In genomic region chr1:150149490-150150453, GRCh38 we compare ENCODE assay signal across 7 cellular contexts. TPM values are rescaled to one million over a fixed set of nuclear protein-coding genes. Genes with fewer than 3 reads are reported as not detected.
DNase-seq lines count a peak whose midpoint lies in the region; ATAC-seq and TF ChIP-seq lines count a peak whose summit lies in the region.

Gene PLEKHO1, plus strand, starts transcription at chr1:150149916. Its CDS starts 342 bp downstream, at chr1:150150258.

- H3K4me1 ChIP-seq in NT2/D1 (ENCODE audit: insufficient read depth, insufficient read length): peaks cover 7% of the 10 kb centered on the region
- H3K4me1 ChIP-seq in muscle layer of colon (ENCODE audit: insufficient read depth, low read length): peaks cover 34% of the 10 kb centered on the region

- H3K9me3 ChIP-seq in NT2/D1 (ENCODE audit: insufficient read depth, low read length) (no peaks in the 10 kb centered on the region), muscle layer of colon (ENCODE audit: low read length) (no peaks in the 10 kb centered on the region)

- peak within 1 kb of the TSS; percentile 99 for H3K27ac ChIP-seq in muscle layer of colon (ENCODE audit: low read depth, low read length)

- H3K36me3 ChIP-seq in NT2/D1 (ENCODE audit: insufficient read depth, insufficient read length, low read length): peaks cover 36% of the 10 kb centered on the region
- H3K36me3 ChIP-seq in muscle layer of colon (ENCODE audit: insufficient read depth, low read length): peaks cover 23% of the 10 kb centered on the region

- TF ChIP-seq CTCF in epithelial cell of proximal tubule (conservative IDR thresholded peaks at IDR 0.05; ENCODE audit: low read depth, low read length): no peak

- TF ChIP-seq POLR2A in GM18505 (IDR thresholded peaks at IDR 0.05; ENCODE audit: borderline replicate concordance, extremely low read depth, insufficient read depth, insufficient read length): peak; percentile 63

- DNase-seq in NT2/D1 (ENCODE audit: low read depth, low spot score) (no peak), epithelial cell of proximal tubule (ENCODE audit: low read depth) (no peak)
- DNase-seq in activated T-cell treated with anti-CD3 and anti-CD28 coated beads, Interleukin-2, amount 50 U/mL, for 1 hour: peak; percentile 88
- DNase-seq in stimulated activated CD8-positive, alpha-beta memory T cell treated with anti-CD3 and anti-CD28 coated beads, Interleukin-7, amount 100 ng/mL, for 24 hours (ENCODE audit: low read depth): peak; percentile 59

- peak within 1 kb of the TSS; percentile 48 for H3K4me3 ChIP-seq in NT2/D1 (ENCODE audit: insufficient read length, low read depth)
- H3K4me3 ChIP-seq in epithelial cell of proximal tubule (ENCODE audit: low read depth, low read length): peak within 1 kb of the TSS; percentile 71
- H3K4me3 ChIP-seq in muscle layer of colon (ENCODE audit: low read depth in 1 of 2, low read length in 2 of 2): peak within 1 kb of the TSS; percentile 94 to 96

- H3K27me3 ChIP-seq in NT2/D1 (ENCODE audit: insufficient read depth, insufficient read length): peaks cover 24% of the 10 kb centered on the region
- H3K27me3 ChIP-seq in muscle layer of colon (ENCODE audit: control insufficient read depth in 1 of 2, insufficient read depth in 2 of 2, low read length in 2 of 2): no peaks in the 10 kb centered on the region

- peak within 1 kb of the TSS; percentile 75 for H3K9ac ChIP-seq in NT2/D1 (ENCODE audit: insufficient read length, low read depth)
- peak within 1 kb of the TSS; percentile 100 for H3K9ac ChIP-seq in muscle layer of colon (ENCODE audit: low read length)

- ATAC-seq in GM18505 (IDR thresholded peaks at IDR 0.05; ENCODE audit: unreplicated experiment) (peak; percentile 46), HG03108 (IDR thresholded peaks at IDR 0.05; ENCODE audit: unreplicated experiment) (peak; percentile 44)

RNA-seq across cellular contexts. Expression of gene PLEKHO1, which starts in this region (rescaled TPM):
- total RNA-seq in epithelial cell of proximal tubule: 56.1 and 68.4 TPM in 2 replicates

Comparison
In these comparisons a context has a peak if more than half of its experiments do, and no peak if none do; other contexts are left out.
1. DNase-seq: peak in activated T-cell treated with anti-CD3 and anti-CD28 coated beads, Interleukin-2, amount 50 U/mL, for 1 hour (single experiment) and stimulated activated CD8-positive, alpha-beta memory T cell treated with anti-CD3 and anti-CD28 coated beads, Interleukin-7, amount 100 ng/mL, for 24 hours (single experiment); none in NT2/D1 (single experiment) and epithelial cell of proximal tubule (single experiment).
2. Peak in every context shown above with its lines, with median percentiles within 50 percentile points of each other: H3K4me3 ChIP-seq.